In the genomic region with DNA sequence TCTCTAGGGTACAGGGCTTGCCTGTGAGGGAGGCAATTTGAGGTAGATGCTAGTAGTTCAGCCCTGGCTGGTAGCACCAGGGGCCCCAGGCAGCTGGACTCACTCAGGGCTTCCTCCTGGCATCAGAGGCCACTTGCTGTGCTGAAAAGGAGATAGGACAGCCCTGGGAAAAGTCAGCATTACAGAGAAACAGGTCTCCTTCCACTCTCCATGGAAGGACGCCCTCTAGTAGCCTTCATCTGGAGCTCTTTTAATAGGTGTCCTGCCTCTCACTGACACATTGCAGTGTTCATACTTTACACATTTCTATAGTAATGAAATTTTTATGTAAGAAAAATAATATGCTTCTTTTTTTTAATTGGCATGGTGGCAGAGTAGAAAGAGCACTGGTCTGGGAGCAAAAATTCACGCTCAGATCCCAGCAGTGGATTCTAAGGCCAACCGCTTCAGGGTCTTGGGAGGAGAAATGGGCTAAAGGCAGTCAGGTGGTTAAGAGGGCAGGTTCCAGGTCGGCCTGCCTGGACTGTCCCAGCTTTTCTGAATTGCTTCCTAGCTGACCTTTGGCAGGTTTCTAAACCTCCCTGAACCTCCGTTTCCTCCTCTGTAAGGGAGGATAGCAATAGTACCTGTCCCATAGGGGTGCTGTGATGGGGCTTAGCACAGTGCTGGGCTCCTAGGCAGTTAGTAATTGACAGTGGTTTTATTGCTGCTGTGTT, we compare ENCODE assay signal across 27 cellular contexts. TPM values are rescaled to one million over a fixed set of nuclear protein-coding genes. Genes with fewer than 3 reads are reported as not detected.
"Had no signal": no experiment of that assay in that cellular context is flagged by ENCODE, and none has a peak within 500 bp of the region (broad histone marks: within the 10 kb centered on the region; RNA-seq: fewer than 3 reads in every experiment).

No MANE protein-coding gene starts in this region.

- ATAC-seq: activated CD8-positive, alpha-beta T cell treated with anti-CD3 and anti-CD28 coated beads for 36 hours; activated naive CD4-positive, alpha-beta T cell treated with anti-CD3 and anti-CD28 coated beads, Interleukin-2, amount 50 U/mL, for 72 hours; activated T-cell treated with anti-CD3 and anti-CD28 coated beads, Interleukin-2, amount 50 U/mL, for 4 hours; activated T-helper 17 cell treated with anti-CD3 and anti-CD28 coated beads, Interleukin-2, amount 50 U/mL, for 72 hours; effector memory CD8-positive, alpha-beta T cell; gastroesophageal sphincter; left cardiac atrium; natural killer cell; right cardiac atrium; WTC11 had no signal

- H3K4me1 ChIP-seq: gastroesophageal sphincter, neural progenitor cell, parathyroid adenoma, tibial nerve had no signal

- FAIRE-seq: bronchial epithelial cell, endothelial cell of umbilical vein, keratinocyte had no signal

- H3K9me3 Mint-ChIP-seq: activated CD4-positive, alpha-beta T cell treated with anti-CD3 and anti-CD28 coated beads, Interleukin-2, amount 10 ng/mL, durations not matched to agents 7 days and 5 days; activated CD8-positive, alpha-beta T cell treated with anti-CD3 and anti-CD28 coated beads for 36 hours; activated naive CD4-positive, alpha-beta T cell treated with anti-CD3 and anti-CD28 coated beads, Interleukin-2, amount 50 U/mL, for 72 hours; activated T-cell treated with anti-CD3 and anti-CD28 coated beads, Interleukin-2, amount 50 U/mL, for 4 hours; activated T-helper 17 cell treated with anti-CD3 and anti-CD28 coated beads, Interleukin-2, amount 50 U/mL, for 72 hours; effector memory CD8-positive, alpha-beta T cell; natural killer cell; neural progenitor cell had no signal

- H3K27me3 ChIP-seq: gastroesophageal sphincter, hepatocyte, neural progenitor cell, tibial nerve had no signal

- H3K4me2 ChIP-seq: hepatocyte, neural progenitor cell had no signal

- H3K27ac Mint-ChIP-seq: activated CD4-positive, alpha-beta T cell treated with anti-CD3 and anti-CD28 coated beads, Interleukin-2, amount 10 ng/mL, durations not matched to agents 7 days and 5 days; activated CD8-positive, alpha-beta T cell treated with anti-CD3 and anti-CD28 coated beads for 36 hours; activated T-helper 17 cell treated with anti-CD3 and anti-CD28 coated beads, Interleukin-2, amount 50 U/mL, for 72 hours; neural progenitor cell; WTC11 had no signal

- H3K27me3 Mint-ChIP-seq: activated CD4-positive, alpha-beta T cell treated with anti-CD3 and anti-CD28 coated beads, Interleukin-2, amount 10 ng/mL, durations not matched to agents 7 days and 5 days; activated CD8-positive, alpha-beta T cell treated with anti-CD3 and anti-CD28 coated beads for 36 hours; activated T-helper 17 cell treated with anti-CD3 and anti-CD28 coated beads, Interleukin-2, amount 50 U/mL, for 72 hours; effector memory CD8-positive, alpha-beta T cell had no signal

- H3K4me1 Mint-ChIP-seq: neural progenitor cell, WTC11 had no signal

- DNase-seq: activated CD4-positive, alpha-beta T cell treated with anti-CD3 and anti-CD28 coated beads for 1 hour; activated CD4-positive, alpha-beta T cell treated with anti-CD3 and anti-CD28 coated beads, Interleukin-2, amount 10 ng/mL, durations not matched to agents 7 days and 5 days; activated CD8-positive, alpha-beta T cell treated with anti-CD3 and anti-CD28 coated beads for 36 hours; activated gamma-delta T cell treated with Interleukin-2 at 50 U/mL for 16 hours; activated T-cell treated with anti-CD3 and anti-CD28 coated beads, Interleukin-2, amount 50 U/mL, for 4 hours; cerebellar nuclear complex; effector memory CD8-positive, alpha-beta T cell; left cardiac atrium; midbrain; natural killer cell; occipital lobe; right cardiac atrium; stimulated activated CD4-positive, alpha-beta T cell treated with anti-CD3 and anti-CD28 coated beads, Interleukin-2, amount 100 ng/mL, for 48 hours; stimulated activated naive CD4-positive, alpha-beta T cell treated with Interleukin-2 at 50 U/mL for 16 hours; T-helper 2 cell had no signal

- H3K4me3 Mint-ChIP-seq: activated CD4-positive, alpha-beta T cell treated with anti-CD3 and anti-CD28 coated beads, Interleukin-2, amount 10 ng/mL, durations not matched to agents 7 days and 5 days; activated CD8-positive, alpha-beta T cell treated with anti-CD3 and anti-CD28 coated beads for 36 hours; activated T-cell treated with anti-CD3 and anti-CD28 coated beads, Interleukin-2, amount 50 U/mL, for 4 hours; activated T-helper 17 cell treated with anti-CD3 and anti-CD28 coated beads, Interleukin-2, amount 50 U/mL, for 72 hours; effector memory CD8-positive, alpha-beta T cell; natural killer cell; neural progenitor cell; WTC11 had no signal

- H3K4me3 ChIP-seq: coronary artery, gastroesophageal sphincter, hepatocyte, neural progenitor cell, tibial nerve had no signal

- H3K79me2 ChIP-seq: hepatocyte, parathyroid adenoma had no signal

- H3K9me3 ChIP-seq: gastroesophageal sphincter, tibial nerve had no signal

- H2AFZ ChIP-seq: hepatocyte, neural progenitor cell, parathyroid adenoma had no signal

- H3K9ac ChIP-seq: neural progenitor cell, parathyroid adenoma had no signal

- H3K36me3 Mint-ChIP-seq: natural killer cell had no signal

- H3K27ac ChIP-seq: coronary artery, gastroesophageal sphincter, hepatocyte, neural progenitor cell, parathyroid adenoma, tibial nerve had no signal

RNA-seq across cellular contexts. Expression of gene MACROH2A2, which starts 44.2 kb away (rescaled TPM):
- total RNA-seq: endothelial cell of umbilical vein had no signal
